ENCODE assay signal across 1 cellular context in genomic region chr3:186097663-186098451, GRCh38.
A peak's percentile ranks its signal among the peaks of the same experiment; 100 is the strongest.
TF ChIP-seq lines count a peak whose summit lies in the region.

No MANE protein-coding gene starts in this region.

TF ChIP-seq in H1, 55 proteins besides CTCF, POLR2A, EP300 and RAD21 (continued from another document):
- no peak for TF ChIP-seq CHD7 (IDR thresholded peaks at IDR 0.05; ENCODE audit: insufficient replicate concordance, low read length)
- TF ChIP-seq TBP (IDR thresholded peaks at IDR 0.05; ENCODE audit: low read depth, low read length): no peak
- no peak for TF ChIP-seq POLR2AphosphoS5 (IDR thresholded peaks at IDR 0.05; ENCODE audit: low read depth, low read length)
- TF ChIP-seq CTBP2 (IDR thresholded peaks at IDR 0.05; ENCODE audit: borderline replicate concordance, insufficient read depth, insufficient read length, low read length): no peak
- TF ChIP-seq ZNF274 (IDR thresholded peaks at IDR 0.05; ENCODE audit: borderline replicate concordance, extremely low read depth, low read length): no peak
- no peak for TF ChIP-seq EZH2 (IDR thresholded peaks at IDR 0.05; ENCODE audit: low read depth, low read length, severe bottlenecking)
- TF ChIP-seq JUN (IDR thresholded peaks at IDR 0.05; ENCODE audit: low read depth, low read length): no peak
- TF ChIP-seq USF2 (IDR thresholded peaks at IDR 0.05; ENCODE audit: low read length): no peak
- no peak for TF ChIP-seq TAF1 (IDR thresholded peaks at IDR 0.05; ENCODE audit: low read depth, low read length)
- no peak for TF ChIP-seq SP2 (IDR thresholded peaks at IDR 0.05; ENCODE audit: low read length)
- 0 out of 2 replicates have a peak, but pooled peaks have one; percentile 4 for TF ChIP-seq SP1 (IDR thresholded peaks at IDR 0.05; ENCODE audit: low read depth, low read length)
TF ChIP-seq in H1: peak in this region for 12.
